In the genomic region with DNA sequence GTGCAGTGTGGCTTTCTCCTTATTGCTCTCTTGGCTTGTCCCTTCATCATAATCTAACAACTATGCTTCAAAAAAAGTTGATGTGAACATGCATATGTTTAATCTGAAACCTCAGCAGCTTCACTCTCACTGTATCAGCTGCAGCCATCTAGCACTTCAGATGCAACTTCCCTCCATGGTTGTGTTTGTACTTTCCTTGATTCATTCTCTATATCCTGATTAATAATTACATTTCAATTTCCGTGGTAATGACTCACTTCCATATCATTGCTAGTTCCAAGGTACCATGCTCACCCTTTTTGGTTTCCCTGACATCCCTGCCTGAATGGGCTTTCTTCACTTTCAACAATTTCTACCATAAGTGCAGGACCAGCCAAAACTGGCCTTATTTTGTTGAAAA, we compare ENCODE assay signal across 29 cellular contexts. TPM values are rescaled to one million over a fixed set of nuclear protein-coding genes. Genes with fewer than 3 reads are reported as not detected.
"Had no signal": no experiment of that assay in that cellular context is flagged by ENCODE, and none has a peak within 500 bp of the region (broad histone marks: within the 10 kb centered on the region; RNA-seq: fewer than 3 reads in every experiment).

No MANE protein-coding gene starts in this region.

- H3K27me3 ChIP-seq: gastrocnemius medialis, heart right ventricle, pancreas, right lobe of liver, spleen, tibial artery, upper lobe of right lung, vagina had no signal

- ATAC-seq: esophagus mucosa; gastrocnemius medialis; heart right ventricle; left lobe of liver; pancreas; right lobe of liver; stimulated activated memory B cell treated with anti-CD40 and anti-IgM and Interleukin-4, amounts not matched to agents 10 μg/mL and 1 μg/mL and 100 μg/mL, for 72 hours; upper lobe of right lung had no signal

- H3K36me3 ChIP-seq: gastrocnemius medialis, heart right ventricle, pancreas, right lobe of liver, spleen, tibial artery, upper lobe of right lung, vagina had no signal

- H3K4me3 ChIP-seq: coronary artery, gastrocnemius medialis, heart right ventricle, pancreas, right lobe of liver, spleen, tibial artery, upper lobe of right lung, vagina had no signal

- FAIRE-seq: islet of Langerhans, pancreas had no signal

- H3K9me3 ChIP-seq: gastrocnemius medialis, heart right ventricle, pancreas, right lobe of liver, spleen, tibial artery, upper lobe of right lung, vagina had no signal

- H3K4me1 ChIP-seq: gastrocnemius medialis, heart right ventricle, spleen, tibial artery, upper lobe of right lung, vagina had no signal

- DNase-seq: effector CD4-positive, alpha-beta T cell; endodermal cell; gastrocnemius medialis; heart right ventricle; hypothalamus; kidney glomerular epithelial cell; mammary epithelial cell; occipital lobe; pancreas; retina; right lobe of liver; spleen; stimulated activated CD4-positive, alpha-beta T cell treated with anti-CD3 and anti-CD28 coated beads, Interleukin-15, amount 100 ng/mL, for 24 hours; stimulated activated CD4-positive, alpha-beta T cell treated with anti-CD3 and anti-CD28 coated beads, Interleukin-1b, Interleukin-23, amount 100 ng/mL, for 48 hours; stimulated activated CD4-positive, alpha-beta T cell treated with anti-CD3 and anti-CD28 coated beads, Interleukin-4, amount 100 ng/mL, for 24 hours; tibial artery; upper lobe of right lung had no signal

RNA-seq across cellular contexts. Expression of gene MDFIC2, which starts 51.2 kb away (rescaled TPM):
- total RNA-seq: dermis microvascular lymphatic vessel endothelial cell, endodermal cell, esophagus mucosa, fibroblast of lung, fibroblast of villous mesenchyme, gastrocnemius medialis, heart right ventricle, left lobe of liver, lower leg skin, mammary epithelial cell, occipital lobe, pancreas, progenitor cell of endocrine pancreas, right lobe of liver, spleen, temporal lobe, upper lobe of right lung, vagina had no signal
